ENCODE assay signal across 27 cellular contexts in the genomic region with DNA sequence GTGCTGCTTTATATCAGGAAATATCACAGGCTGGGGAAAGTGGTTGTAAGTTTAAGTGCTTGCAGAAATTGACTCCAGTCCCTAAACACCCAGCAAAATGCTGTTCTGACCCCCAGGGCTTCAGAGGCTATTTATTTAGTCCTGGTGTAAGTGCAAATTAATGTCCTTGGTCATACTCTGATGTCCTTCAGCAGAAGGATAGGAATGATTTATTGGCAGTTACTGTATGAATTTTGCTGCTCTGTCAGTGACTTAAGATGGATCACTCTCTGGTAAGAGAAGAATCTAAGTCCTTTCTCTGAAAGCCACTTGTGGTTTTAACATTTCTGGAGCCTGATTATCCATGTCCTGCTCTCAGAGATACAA. TPM values are rescaled to one million over a fixed set of nuclear protein-coding genes. Genes with fewer than 3 reads are reported as not detected.
DNase-seq lines count a peak whose midpoint lies in the region; ATAC-seq, FAIRE-seq and TF ChIP-seq lines count a peak whose summit lies in the region.
"Had no signal": no experiment of that assay in that cellular context is flagged by ENCODE, and none has a peak within 500 bp of the region (broad histone marks: within the 10 kb centered on the region; RNA-seq: fewer than 3 reads in every experiment).

No MANE protein-coding gene starts in this region.

- no peak overlapping the region for H2BK12ac ChIP-seq in trophoblast cell (ENCODE audit: low read length)

- H3K27me3 ChIP-seq in astrocyte (ENCODE audit: insufficient read depth, low read length) (no peaks in the 10 kb centered on the region), trophoblast cell (ENCODE audit: insufficient read depth, low read length) (no peaks in the 10 kb centered on the region)
- H3K27me3 ChIP-seq: BE2C, dorsolateral prefrontal cortex, Peyer's patch, SJCRH30 had no signal

- H3K9ac ChIP-seq in astrocyte (ENCODE audit: low read length) (no peak overlapping the region), trophoblast cell (ENCODE audit: low read length) (no peak overlapping the region)

- H3K27me3 Mint-ChIP-seq in astrocyte (ENCODE audit: low read depth, unreplicated experiment) (no peaks in the 10 kb centered on the region), progenitor cell of endocrine pancreas (no peaks in the 10 kb centered on the region)
- H3K27me3 Mint-ChIP-seq: activated naive CD4-positive, alpha-beta T cell treated with anti-CD3 and anti-CD28 coated beads, Interleukin-2, amount 50 U/mL, for 24 hours; naive B cell; stimulated activated memory B cell treated with anti-CD40 and anti-IgM and Interleukin-4, amounts not matched to agents 10 μg/mL and 1 μg/mL and 100 μg/mL, for 72 hours had no signal

- no peak overlapping the region for H2BK120ac ChIP-seq in trophoblast cell (ENCODE audit: insufficient read depth, low read length, poor library complexity)

- no peak overlapping the region for H3K14ac ChIP-seq in trophoblast cell (ENCODE audit: low read length)

- no peak overlapping the region for H2BK5ac ChIP-seq in trophoblast cell (ENCODE audit: low read depth, low read length, poor library complexity)

- no peak for FAIRE-seq in astrocyte (lab: Jason Lieb, UNC)
- FAIRE-seq: endothelial cell of umbilical vein, GM12891, keratinocyte had no signal

- H3K4me3 ChIP-seq in astrocyte (ENCODE audit: insufficient read depth, low read depth, low read length) = no peak overlapping the region
- no peak overlapping the region for H3K4me3 ChIP-seq in trophoblast cell (ENCODE audit: low read depth, low read length)
- H3K4me3 ChIP-seq: dorsolateral prefrontal cortex, Peyer's patch, SJCRH30 had no signal

- H3K4me1 Mint-ChIP-seq in astrocyte (ENCODE audit: low read depth, unreplicated experiment) = peaks cover 15% of the 10 kb centered on the region
- H3K4me1 Mint-ChIP-seq in progenitor cell of endocrine pancreas (ENCODE audit: low read depth) = peaks cover 4% of the 10 kb centered on the region

- intact Hi-C loops in Right ventricle myocardium superior (cut with DNase I) (no loop called here), left cardiac atrium (cut with DNase I) (no loop called here)

- H2AFZ ChIP-seq in astrocyte (ENCODE audit: low read depth, low read length) (no peak overlapping the region), trophoblast cell (ENCODE audit: insufficient read depth, low read length, poor library complexity) (no peak overlapping the region)

- peaks cover 4% of the 10 kb centered on the region for H3K36me3 Mint-ChIP-seq in astrocyte (ENCODE audit: low read depth, unreplicated experiment)
- H3K36me3 Mint-ChIP-seq in progenitor cell of endocrine pancreas (ENCODE audit: insufficient read depth) = peaks cover 10% of the 10 kb centered on the region

- H4K12ac ChIP-seq in trophoblast cell (ENCODE audit: low read depth, low read length) = no peak overlapping the region

- H3K4me1 ChIP-seq in astrocyte (ENCODE audit: insufficient read depth, low read length) (peaks cover 9% of the 10 kb centered on the region), trophoblast cell (ENCODE audit: control insufficient read depth in 1 of 2, insufficient read depth in 2 of 2, low read length in 2 of 2) (peaks cover 0 to 7% of the 10 kb centered on the region in 2 experiments)
- H3K4me1 ChIP-seq: BE2C, Peyer's patch, SJCRH30 had no signal

- H3K9me3 ChIP-seq in astrocyte (ENCODE audit: insufficient read depth, low read depth, low read length) (no peaks in the 10 kb centered on the region), trophoblast cell (ENCODE audit: insufficient read depth, low read depth, low read length) (no peaks in the 10 kb centered on the region)
- H3K9me3 ChIP-seq: BE2C, Peyer's patch, SJCRH30 had no signal

- no peak overlapping the region for H3K18ac ChIP-seq in trophoblast cell (ENCODE audit: low read length)

- peak; percentile 33 for ATAC-seq in Right ventricle myocardium superior (ENCODE audit: poor library complexity)
- ATAC-seq in left cardiac atrium = no peak
- no peak for ATAC-seq in GM18867 (IDR thresholded peaks at IDR 0.05; ENCODE audit: unreplicated experiment)
- ATAC-seq: stimulated activated memory B cell treated with anti-CD40 and anti-IgM and Interleukin-4, amounts not matched to agents 10 μg/mL and 1 μg/mL and 100 μg/mL, for 72 hours had no signal

- H3K79me2 ChIP-seq in astrocyte (ENCODE audit: insufficient read depth, low read length) (peaks cover 18% of the 10 kb centered on the region), trophoblast cell (ENCODE audit: control insufficient read depth, insufficient read depth, low read length, poor library complexity) (no peaks in the 10 kb centered on the region)

- H3K27ac ChIP-seq in astrocyte (ENCODE audit: low read depth, low read length) (no peak overlapping the region), trophoblast cell (ENCODE audit: low read depth, low read length) (peak overlapping the region; percentile 13)
- H3K27ac ChIP-seq: dorsolateral prefrontal cortex, Peyer's patch, SJCRH30 had no signal

- no peak overlapping the region for H3K23ac ChIP-seq in trophoblast cell (ENCODE audit: low read length)

- TF ChIP-seq CTCF in astrocyte (IDR thresholded peaks at IDR 0.05; ENCODE audit: insufficient read depth, low read depth, low read length) = no peak
- TF ChIP-seq CTCF in progenitor cell of endocrine pancreas (IDR thresholded peaks at IDR 0.05; ENCODE audit: unreplicated experiment) = no peak

- H3K9me3 Mint-ChIP-seq in astrocyte (ENCODE audit: unreplicated experiment) (no peaks in the 10 kb centered on the region), progenitor cell of endocrine pancreas (ENCODE audit: low read depth) (no peaks in the 10 kb centered on the region)
- H3K9me3 Mint-ChIP-seq: activated naive CD4-positive, alpha-beta T cell treated with anti-CD3 and anti-CD28 coated beads, Interleukin-2, amount 50 U/mL, for 24 hours; activated T-helper 1 cell treated with anti-CD3 and anti-CD28 coated beads, Interleukin-12 subunit alpha, Interleukin-12 subunit beta, Interleukin-2, Interleukin-4 antibody, amounts not matched to agents 30 ng/mL and 10 ng/mL and 1 ng/mL, durations not matched to agents 14 hours and 24 hours and 36 hours; naive B cell; stimulated activated memory B cell treated with anti-CD40 and anti-IgM and Interleukin-4, amounts not matched to agents 10 μg/mL and 1 μg/mL and 100 μg/mL, for 72 hours had no signal

- H3K4ac ChIP-seq in trophoblast cell (ENCODE audit: low read depth, low read length) = no peak overlapping the region

- H3K4me3 Mint-ChIP-seq in astrocyte (ENCODE audit: unreplicated experiment) = no peak overlapping the region
- H3K4me3 Mint-ChIP-seq in progenitor cell of endocrine pancreas (ENCODE audit: low read depth) = no peak overlapping the region
- H3K4me3 Mint-ChIP-seq: activated naive CD4-positive, alpha-beta T cell treated with anti-CD3 and anti-CD28 coated beads, Interleukin-2, amount 50 U/mL, for 24 hours; activated T-helper 1 cell treated with anti-CD3 and anti-CD28 coated beads, Interleukin-12 subunit alpha, Interleukin-12 subunit beta, Interleukin-2, Interleukin-4 antibody, amounts not matched to agents 30 ng/mL and 10 ng/mL and 1 ng/mL, durations not matched to agents 14 hours and 24 hours and 36 hours; naive B cell; stimulated activated memory B cell treated with anti-CD40 and anti-IgM and Interleukin-4, amounts not matched to agents 10 μg/mL and 1 μg/mL and 100 μg/mL, for 72 hours had no signal

- DNase-seq in Right ventricle myocardium superior (no peak), left cardiac atrium (no peak), M059J (ENCODE audit: low read depth) (peak; percentile 34), astrocyte (ENCODE audit: low read depth) (peak; percentile 63), trophoblast cell (no peak), progenitor cell of endocrine pancreas (ENCODE audit: low spot score, unreplicated experiment) (no peak)
- DNase-seq in effector CD4-positive, alpha-beta T cell = no peak
- DNase-seq: activated CD4-positive, alpha-beta T cell treated with anti-CD3 and anti-CD28 coated beads for 4 hours; BE2C; cerebellar nuclear complex; DND-41; dorsolateral prefrontal cortex; H7; naive B cell; NCI-H1105; NCI-H524; Peyer's patch; retina; SJCRH30; stimulated activated CD4-positive, alpha-beta T cell treated with anti-CD3 and anti-CD28 coated beads, Interleukin-4, amount 100 ng/mL, for 1 hour had no signal

- H3K36me3 ChIP-seq in astrocyte (ENCODE audit: insufficient read depth, low read length) (peaks cover 2% of the 10 kb centered on the region), trophoblast cell (ENCODE audit: control insufficient read depth in 1 of 2, insufficient read depth in 2 of 2, low read length in 2 of 2) (peaks cover 2 to 6% of the 10 kb centered on the region in 2 experiments)
- H3K36me3 ChIP-seq: BE2C had no signal

- H3K4me2 ChIP-seq in astrocyte (ENCODE audit: low read length) (peak overlapping the region; percentile 6), trophoblast cell (ENCODE audit: low read length) (no peak overlapping the region)

- peaks cover 16% of the 10 kb centered on the region for H4K20me1 ChIP-seq in astrocyte (ENCODE audit: insufficient read depth, low read length)

- H4K91ac ChIP-seq in trophoblast cell (ENCODE audit: low read depth, low read length) = no peak overlapping the region

- H2AK5ac ChIP-seq in trophoblast cell (ENCODE audit: low read length) = no peak overlapping the region

- H3K27ac Mint-ChIP-seq in astrocyte (ENCODE audit: unreplicated experiment) = no peak overlapping the region
- no peak overlapping the region for H3K27ac Mint-ChIP-seq in progenitor cell of endocrine pancreas
- H3K27ac Mint-ChIP-seq: stimulated activated memory B cell treated with anti-CD40 and anti-IgM and Interleukin-4, amounts not matched to agents 10 μg/mL and 1 μg/mL and 100 μg/mL, for 72 hours had no signal

- H4K8ac ChIP-seq in trophoblast cell (ENCODE audit: low read depth, low read length) = no peak overlapping the region

- peaks cover 2% of the 10 kb centered on the region for H3K79me1 ChIP-seq in trophoblast cell (ENCODE audit: low read length)

RNA-seq across cellular contexts. Expression of gene FAM20B, which starts 21.9 kb away (rescaled TPM):
- 50.2 TPM for total RNA-seq in Right ventricle myocardium superior
- 10 to 100 TPM; 55.8 to 62.3 TPM for total RNA-seq in left cardiac atrium
- total RNA-seq in M059J (2014; rRNA removed; shearing (Covaris generic)) = 27.9 and 43.0 TPM in 2 replicates
- total RNA-seq in astrocyte = 34.0 and 39.8 TPM in 2 replicates
- polyA plus RNA-seq in trophoblast cell (2013) = 17.6 and 17.9 TPM in 2 replicates
- total RNA-seq in progenitor cell of endocrine pancreas = 39.9 and 42.9 TPM in 2 replicates

RNA-seq across cellular contexts. Expression of gene TOR3A, which starts 34.2 kb away (rescaled TPM):
- total RNA-seq in Right ventricle myocardium superior (10.1 TPM), left cardiac atrium (10 to 100 TPM; 12.7 to 12.9 TPM), astrocyte (14.5 and 16.8 TPM in 2 replicates), progenitor cell of endocrine pancreas (27.4 and 27.9 TPM in 2 replicates)
- 20.6 and 52.6 TPM in 2 replicates for total RNA-seq in M059J (2014; rRNA removed; shearing (Covaris generic))
- polyA plus RNA-seq in trophoblast cell (2013) = 7.3 and 7.9 TPM in 2 replicates

Comparison
In these comparisons a context has a peak if more than half of its experiments do, and no peak if none do; other contexts are left out.
1. DNase-seq: peak in M059J (single experiment) and astrocyte (single experiment); none in Right ventricle myocardium superior (single experiment), left cardiac atrium (single experiment), trophoblast cell (0 of 2), progenitor cell of endocrine pancreas (single experiment) and effector CD4-positive, alpha-beta T cell (single experiment).